ENCODE assay signal across 30 cellular contexts in genomic region chr2:195369217-195369587, GRCh38.
"Had no signal": no experiment of that assay in that cellular context is flagged by ENCODE, and none has a peak within 500 bp of the region (broad histone marks: within the 10 kb centered on the region; RNA-seq: fewer than 3 reads in every experiment).

No MANE protein-coding gene starts in this region.

- DNase-seq: hypothalamus; kidney; left colon; left lung; lower lobe of right lung; mammary epithelial cell; midbrain; mucosa of descending colon; naive thymus-derived CD4-positive, alpha-beta T cell; nephron progenitor cell; occipital lobe; ovary; right lobe of liver; stimulated activated CD4-positive, alpha-beta T cell treated with anti-CD3 and anti-CD28 coated beads, Interleukin-1b, Interleukin-23, amount 100 ng/mL, for 48 hours; stimulated activated CD4-positive, alpha-beta T cell treated with anti-CD3 and anti-CD28 coated beads, Interleukin-2, amount 100 ng/mL, for 48 hours; stimulated activated CD4-positive, alpha-beta T cell treated with anti-CD3 and anti-CD28 coated beads, Interleukin-4, amount 100 ng/mL, for 4 hours; stimulated activated CD8-positive, alpha-beta memory T cell treated with anti-CD3 and anti-CD28 coated beads, Interleukin-4, amount 100 ng/mL, for 48 hours; stimulated activated naive B cell treated with anti-CD40 and anti-IgM and Interleukin-4, amounts not matched to agents 10 μg/mL and 1 μg/mL and 100 μg/mL, for 72 hours; stimulated activated naive CD8-positive, alpha-beta T cell treated with anti-CD3 and anti-CD28 coated beads, Interleukin-15, Interleukin-2, amounts not matched to agents 100 U/mL and 50 U/mL, for 24 hours; stomach; testis; thyroid gland; transverse colon; upper lobe of left lung had no signal

- H3K4me1 Mint-ChIP-seq: nephron progenitor cell had no signal

- H3K27ac Mint-ChIP-seq: naive thymus-derived CD4-positive, alpha-beta T cell; nephron progenitor cell; progenitor cell of endocrine pancreas; stimulated activated naive B cell treated with anti-CD40 and anti-IgM and Interleukin-4, amounts not matched to agents 10 μg/mL and 1 μg/mL and 100 μg/mL, for 72 hours had no signal

- H3K27me3 Mint-ChIP-seq: naive thymus-derived CD4-positive, alpha-beta T cell; progenitor cell of endocrine pancreas; stimulated activated naive B cell treated with anti-CD40 and anti-IgM and Interleukin-4, amounts not matched to agents 10 μg/mL and 1 μg/mL and 100 μg/mL, for 72 hours had no signal

- H3K4me3 Mint-ChIP-seq: naive thymus-derived CD4-positive, alpha-beta T cell; nephron progenitor cell; neural progenitor cell; stimulated activated naive B cell treated with anti-CD40 and anti-IgM and Interleukin-4, amounts not matched to agents 10 μg/mL and 1 μg/mL and 100 μg/mL, for 72 hours had no signal

- H3K36me3 Mint-ChIP-seq: immature natural killer cell, neural progenitor cell had no signal

- ATAC-seq: left lung; lower lobe of right lung; naive thymus-derived CD4-positive, alpha-beta T cell; right lobe of liver; stimulated activated naive B cell treated with anti-CD40 and anti-IgM and Interleukin-4, amounts not matched to agents 10 μg/mL and 1 μg/mL and 100 μg/mL, for 72 hours; stimulated activated naive CD8-positive, alpha-beta T cell treated with anti-CD3 and anti-CD28 coated beads, Interleukin-15, Interleukin-2, amounts not matched to agents 100 U/mL and 50 U/mL, for 24 hours had no signal

- H3K9me3 Mint-ChIP-seq: immature natural killer cell had no signal

- H3K27ac ChIP-seq: left lung, lower lobe of right lung, neural progenitor cell, neutrophil, ovary, right atrium auricular region, right lobe of liver, stomach, testis, thyroid gland, transverse colon, upper lobe of left lung, vagina had no signal
